Comparison of ENCODE assay signal across 1 cellular context in genomic region chr2:98088261-98088660, GRCh38.
TF ChIP-seq lines count a peak whose summit lies in the region.

No MANE protein-coding gene starts in this region.

TF ChIP-seq in GM12878, 131 proteins besides CTCF, POLR2A, EP300 and RAD21:
- TF ChIP-seq IKZF1 (conservative IDR thresholded peaks at IDR 0.05) = peak; percentile 57
- TF ChIP-seq IKZF2 (IDR thresholded peaks at IDR 0.05) = peak; percentile 33 to 57; a peak in 1 of 4 replicates
- peak; percentile 90 for TF ChIP-seq SPI1 (IDR thresholded peaks at IDR 0.05; ENCODE audit: borderline replicate concordance, insufficient read depth, low read depth, low read length)
- no peak for TF ChIP-seq NRF1 (conservative IDR thresholded peaks at IDR 0.05; ENCODE audit: low read depth, low read length)
